Comparison of ENCODE assay signal across 1 cellular context in genomic region chr4:2265113-2266110, GRCh38.
TF ChIP-seq lines count a peak whose summit lies in the region.

No MANE protein-coding gene starts in this region.

TF ChIP-seq in IMR-90, 13 proteins besides CTCF, POLR2A, EP300 and RAD21:
- TF ChIP-seq SMC3 (IDR thresholded peaks at IDR 0.05; ENCODE audit: low read depth, low read length) = peak; percentile 21; the same call in 1 of the 2 replicates
- TF ChIP-seq CEBPB (IDR thresholded peaks at IDR 0.05; ENCODE audit: low read depth, low read length) = no peak
- no peak for TF ChIP-seq NFE2L2 (IDR thresholded peaks at IDR 0.05; ENCODE audit: low read depth, low read length)
